ENCODE assay signal across 22 cellular contexts in genomic region chr15:51310064-51310463, GRCh38. TPM values are rescaled to one million over a fixed set of nuclear protein-coding genes. Genes with fewer than 3 reads are reported as not detected.
DNase-seq lines count a peak whose midpoint lies in the region; ATAC-seq and TF ChIP-seq lines count a peak whose summit lies in the region.
"Had no signal": no experiment of that assay in that cellular context is flagged by ENCODE, and none has a peak within 500 bp of the region (broad histone marks: within the 10 kb centered on the region; RNA-seq: fewer than 3 reads in every experiment).

No MANE protein-coding gene starts in this region.

- TF ChIP-seq CTCF in lung (IDR thresholded peaks at IDR 0.05; ENCODE audit: control extremely low read depth, extremely low read depth) (no peak), vagina (IDR thresholded peaks at IDR 0.05) (no peak)

- ATAC-seq in lung (ENCODE audit: insufficient read depth, low FRiP score): peak; percentile 58
- ATAC-seq: activated CD4-positive, alpha-beta T cell treated with anti-CD3 and anti-CD28 coated beads for 36 hours had no signal

- H3K4me3 ChIP-seq in lung (no peak overlapping the region), vagina (no peak overlapping the region)
- H3K4me3 ChIP-seq: heart left ventricle, PC-9 had no signal

- no peak for TF ChIP-seq POLR2A in vagina (IDR thresholded peaks at IDR 0.05)

- DNase-seq in M059J (ENCODE audit: low read depth): peak; percentile 27
- DNase-seq in fibroblast of gingiva (ENCODE audit: low read depth): peak; percentile 79
- DNase-seq in lung (ENCODE audit: low spot score): no peak
- no peak for DNase-seq in vagina (ENCODE audit: extremely low spot score in 2 of 2)
- no peak for DNase-seq in NCI-H774 (lab: John Stamatoyannopoulos, UW)
- DNase-seq in activated CD4-positive, CD25-positive, alpha-beta regulatory T cell (lab: John Stamatoyannopoulos, UW): no peak
- no peak for DNase-seq in posterior vena cava (ENCODE audit: low spot score)
- DNase-seq: activated CD4-positive, alpha-beta T cell treated with anti-CD3 and anti-CD28 coated beads for 36 hours; activated CD8-positive, alpha-beta memory T cell treated with anti-CD3 and anti-CD28 coated beads, Interleukin-2, amount 50 U/mL, for 4 hours; dermis blood vessel endothelial cell; heart left ventricle; immature natural killer cell; NCI-H1105 treated with DMSO at 0.1 percent for 48 hours; NCI-H69; PC-9; retina; SK-N-SH; stimulated activated CD4-positive, alpha-beta T cell treated with anti-CD3 and anti-CD28 coated beads, Interleukin-4, amount 100 ng/mL, for 1 hour; T1000 had no signal

- H3K27ac ChIP-seq in lung (ENCODE audit: low read depth in 1 of 2, low read length in 1 of 2) (no peak overlapping the region), vagina (peak overlapping the region; percentile 39)
- H3K27ac ChIP-seq: epithelial cell of prostate, KMS-11, PC-9 had no signal

- intact Hi-C loops in vagina (cut with DNase I): no loop called here
- intact Hi-C loops in posterior vena cava (cut with DNase I): no loop called here

- H3K9me3 ChIP-seq in lung (ENCODE audit: control insufficient read depth in 2 of 2, insufficient read depth in 1 of 2, low read length in 1 of 2) (peaks cover 0 to 2% of the 10 kb centered on the region in 2 donors), vagina (no peaks in the 10 kb centered on the region)
- H3K9me3 ChIP-seq: heart left ventricle, SK-N-SH had no signal

- 71 to 85% methylated on average over 2 of the region's 2 CpGs for WGBS in lung, 2 donors

- peaks cover 5 to 11% of the 10 kb centered on the region in 2 donors for H3K4me1 ChIP-seq in lung (ENCODE audit: control insufficient read depth in 2 of 2, insufficient read depth in 2 of 2, low read length in 2 of 2)
- peaks cover 8% of the 10 kb centered on the region for H3K4me1 ChIP-seq in vagina

- H3K36me3 ChIP-seq in lung (ENCODE audit: control insufficient read depth in 2 of 2, insufficient read depth in 2 of 2, low read length in 2 of 2) (no peaks in the 10 kb centered on the region), vagina (no peaks in the 10 kb centered on the region)
- H3K36me3 ChIP-seq: heart left ventricle had no signal

- H3K27me3 ChIP-seq in lung (ENCODE audit: control insufficient read depth, insufficient read depth) (no peaks in the 10 kb centered on the region), vagina (no peaks in the 10 kb centered on the region)
- H3K27me3 ChIP-seq: heart left ventricle had no signal

RNA-seq across cellular contexts. Expression of gene CYP19A1, which starts 28.3 kb away (rescaled TPM):
- total RNA-seq in M059J (2014; rRNA removed; shearing (Covaris generic)): 0.12 and 0.86 TPM in 2 replicates
- total RNA-seq in lung (1 to 10 TPM; 1.2 to 3.5 TPM), vagina (8.8 TPM), posterior vena cava (1 to 10 TPM; 1.8 to 2.7 TPM)
- 1 to 10 TPM in 1 of 2 donors, under 1 TPM in 1; 0.37 to 9.6 TPM for polyA plus RNA-seq in lung
- total RNA-seq: activated CD4-positive, alpha-beta T cell treated with anti-CD3 and anti-CD28 coated beads for 36 hours; dermis blood vessel endothelial cell had no signal
- polyA plus RNA-seq: immature natural killer cell, neural cell had no signal

RNA-seq across cellular contexts. Expression of gene GLDN, which starts 31.4 kb away (rescaled TPM):
- total RNA-seq in M059J (2014; rRNA removed; shearing (Covaris generic)): 0.74 and 1.6 TPM in 2 replicates
- total RNA-seq in lung: 10 to 100 TPM in 1 of 2 donors, under 1 TPM in 1; 0.82 to 75.8 TPM
- 10 to 100 TPM in 1 of 2 donors, 1 to 10 TPM in 1; 6.2 to 10.5 TPM for polyA plus RNA-seq in lung
- 5.9 TPM for total RNA-seq in vagina
- total RNA-seq in posterior vena cava: 10 to 100 TPM in 1 of 2 donors, 1 to 10 TPM in 1; 8.1 to 10.1 TPM
- total RNA-seq: activated CD4-positive, alpha-beta T cell treated with anti-CD3 and anti-CD28 coated beads for 36 hours; dermis blood vessel endothelial cell; PC-9 had no signal
- polyA plus RNA-seq: immature natural killer cell, SK-N-SH had no signal

Comparison
In these comparisons a context has a peak if more than half of its experiments do, and no peak if none do; other contexts are left out.
1. DNase-seq: peak in M059J (single experiment) and fibroblast of gingiva (single experiment); none in lung (single experiment), vagina (0 of 2), NCI-H774 (single experiment), activated CD4-positive, CD25-positive, alpha-beta regulatory T cell (0 of 4) and posterior vena cava (single experiment).